Comparison of ENCODE assay signal across 1 cellular context in genomic region chr6:149457316-149457884, GRCh38.
TF ChIP-seq lines count a peak whose summit lies in the region.

No MANE protein-coding gene starts in this region.

TF ChIP-seq in GM23338, 12 proteins besides CTCF, POLR2A, EP300 and RAD21 (continued from another document):
- TF ChIP-seq ZNF462 (CRISPR knock-in tag; IDR thresholded peaks at IDR 0.05) (no peak), NANOG (IDR thresholded peaks at IDR 0.05; ENCODE audit: borderline replicate concordance) (no peak), CREB1 (CRISPR knock-in tag; IDR thresholded peaks at IDR 0.05; ENCODE audit: low read depth) (no peak), ETS1 (IDR thresholded peaks at IDR 0.05) (no peak), EZH2phosphoT487 (IDR thresholded peaks at IDR 0.05; ENCODE audit: unreplicated experiment) (no peak), EZH2 (IDR thresholded peaks at IDR 0.05; ENCODE audit: low read depth, unreplicated experiment) (no peak), STAT1 (IDR thresholded peaks at IDR 0.05; ENCODE audit: unreplicated experiment) (no peak), POLR2AphosphoS5 (IDR thresholded peaks at IDR 0.05; ENCODE audit: low read depth) (no peak)
- TF ChIP-seq, protein P1, sequence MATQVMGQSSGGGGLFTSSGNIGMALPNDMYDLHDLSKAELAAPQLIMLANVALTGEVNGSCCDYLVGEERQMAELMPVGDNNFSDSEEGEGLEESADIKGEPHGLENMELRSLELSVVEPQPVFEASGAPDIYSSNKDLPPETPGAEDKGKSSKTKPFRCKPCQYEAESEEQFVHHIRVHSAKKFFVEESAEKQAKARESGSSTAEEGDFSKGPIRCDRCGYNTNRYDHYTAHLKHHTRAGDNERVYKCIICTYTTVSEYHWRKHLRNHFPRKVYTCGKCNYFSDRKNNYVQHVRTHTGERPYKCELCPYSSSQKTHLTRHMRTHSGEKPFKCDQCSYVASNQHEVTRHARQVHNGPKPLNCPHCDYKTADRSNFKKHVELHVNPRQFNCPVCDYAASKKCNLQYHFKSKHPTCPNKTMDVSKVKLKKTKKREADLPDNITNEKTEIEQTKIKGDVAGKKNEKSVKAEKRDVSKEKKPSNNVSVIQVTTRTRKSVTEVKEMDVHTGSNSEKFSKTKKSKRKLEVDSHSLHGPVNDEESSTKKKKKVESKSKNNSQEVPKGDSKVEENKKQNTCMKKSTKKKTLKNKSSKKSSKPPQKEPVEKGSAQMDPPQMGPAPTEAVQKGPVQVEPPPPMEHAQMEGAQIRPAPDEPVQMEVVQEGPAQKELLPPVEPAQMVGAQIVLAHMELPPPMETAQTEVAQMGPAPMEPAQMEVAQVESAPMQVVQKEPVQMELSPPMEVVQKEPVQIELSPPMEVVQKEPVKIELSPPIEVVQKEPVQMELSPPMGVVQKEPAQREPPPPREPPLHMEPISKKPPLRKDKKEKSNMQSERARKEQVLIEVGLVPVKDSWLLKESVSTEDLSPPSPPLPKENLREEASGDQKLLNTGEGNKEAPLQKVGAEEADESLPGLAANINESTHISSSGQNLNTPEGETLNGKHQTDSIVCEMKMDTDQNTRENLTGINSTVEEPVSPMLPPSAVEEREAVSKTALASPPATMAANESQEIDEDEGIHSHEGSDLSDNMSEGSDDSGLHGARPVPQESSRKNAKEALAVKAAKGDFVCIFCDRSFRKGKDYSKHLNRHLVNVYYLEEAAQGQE (IDR thresholded peaks at IDR 0.05; ENCODE audit: unreplicated experiment) = no peak
